Comparison of ENCODE assay signal across 1 cellular context in genomic region chr6:44028767-44029166, GRCh38.
TF ChIP-seq lines count a peak whose summit lies in the region.

No MANE protein-coding gene starts in this region.

TF ChIP-seq in HCT116, 20 proteins besides CTCF, POLR2A, EP300 and RAD21 (continued from another document):
- TF ChIP-seq REST (IDR thresholded peaks at IDR 0.05; ENCODE audit: low read depth) (no peak), FOSL1 (IDR thresholded peaks at IDR 0.05; ENCODE audit: low read depth) (no peak), ELF1 (IDR thresholded peaks at IDR 0.05; ENCODE audit: borderline replicate concordance, low read depth) (no peak)
